ENCODE assay signal across 23 cellular contexts in genomic region chr4:6194458-6195195, GRCh38. TPM values are rescaled to one million over a fixed set of nuclear protein-coding genes. Genes with fewer than 3 reads are reported as not detected.
A peak's percentile ranks its signal among the peaks of the same experiment; 100 is the strongest.
DNase-seq lines count a peak whose midpoint lies in the region; ATAC-seq, FAIRE-seq and TF ChIP-seq lines count a peak whose summit lies in the region.
"Had no signal": no experiment of that assay in that cellular context is flagged by ENCODE, and none has a peak within 500 bp of the region (broad histone marks: within the 10 kb centered on the region; RNA-seq: fewer than 3 reads in every experiment).

No MANE protein-coding gene starts in this region.

- H3K18ac ChIP-seq in neuronal stem cell (ENCODE audit: low read length), result no peak overlapping the region

- H2BK120ac ChIP-seq in neuronal stem cell (ENCODE audit: low read depth, low read length), result no peak overlapping the region

- no peaks in the 10 kb centered on the region for H3K36me3 ChIP-seq in K562 (ENCODE audit: control insufficient read depth, insufficient read depth, low read length)
- H3K36me3 ChIP-seq in tibial artery, result no peaks in the 10 kb centered on the region
- H3K36me3 ChIP-seq in neuronal stem cell (replicated peaks in 1 of 2; ENCODE audit: control insufficient read depth in 2 of 2, insufficient read depth in 2 of 2, low read length in 2 of 2), result no peaks in the 10 kb centered on the region
- no peaks in the 10 kb centered on the region for H3K36me3 ChIP-seq in suprapubic skin

- H2AFZ ChIP-seq in K562 (ENCODE audit: low read depth, low read length) (no peak overlapping the region), neuronal stem cell (ENCODE audit: low read length) (no peak overlapping the region)

- no peak overlapping the region for H4K8ac ChIP-seq in neuronal stem cell (ENCODE audit: low read depth, low read length)

- POLR2A ChIA-PET in K562 (lab: Yijun Ruan, JAX), result no interaction called here

- TF ChIP-seq CTCF in K562 (IDR thresholded peaks at IDR 0.05 in 2 of 3, conservative IDR thresholded peaks at IDR 0.05 in 1 of 3; ENCODE audit: insufficient read depth in 2 of 3, low read depth in 1 of 3, low read length in 3 of 3) (no peak), tibial artery (IDR thresholded peaks at IDR 0.05) (no peak), suprapubic skin (IDR thresholded peaks at IDR 0.05) (no peak)

- H3K23ac ChIP-seq in neuronal stem cell (ENCODE audit: low read depth, low read length, poor library complexity), result no peak overlapping the region

- no peaks in the 10 kb centered on the region; the same call in 1 of the 2 replicates for H3K9me3 ChIP-seq in K562 (replicated peaks; ENCODE audit: control insufficient read depth, insufficient read depth, low read depth, low read length)
- H3K9me3 ChIP-seq in tibial artery, result no peaks in the 10 kb centered on the region
- no peaks in the 10 kb centered on the region for H3K9me3 ChIP-seq in neuronal stem cell (replicated peaks in 1 of 2; ENCODE audit: control insufficient read depth in 2 of 2, insufficient read depth in 1 of 2, low read depth in 1 of 2, low read length in 2 of 2)
- H3K9me3 ChIP-seq in suprapubic skin, result no peaks in the 10 kb centered on the region
- H3K9me3 ChIP-seq: BLaER1 had no signal

- no peak overlapping the region for H3K4me2 ChIP-seq in K562 (ENCODE audit: insufficient read depth, low read length)
- no peak overlapping the region for H3K4me2 ChIP-seq in neuronal stem cell (ENCODE audit: insufficient read depth, low read length, poor library complexity, severe bottlenecking)
- H3K4me2 ChIP-seq: BLaER1 had no signal

- CTCF ChIA-PET in K562 (lab: Yijun Ruan, JAX; ENCODE audit: low intra/inter-chr PET ratio), result no interaction called here

- no peak for TF ChIP-seq RAD21 in K562 (CRISPR knock-in tag; conservative IDR thresholded peaks at IDR 0.05 in 1 of 2, IDR thresholded peaks at IDR 0.05 in 1 of 2)

- no peak overlapping the region for H3K4me3 ChIP-seq in K562
- no peak overlapping the region for H3K4me3 ChIP-seq in tibial artery
- no peak overlapping the region for H3K4me3 ChIP-seq in neuronal stem cell (ENCODE audit: low read length in 2 of 2)
- H3K4me3 ChIP-seq in suprapubic skin, result no peak overlapping the region
- H3K4me3 ChIP-seq: BLaER1 had no signal

- no peak overlapping the region for H4K91ac ChIP-seq in neuronal stem cell (ENCODE audit: low read depth, low read length, poor library complexity)

- TF ChIP-seq EP300 in K562 (IDR thresholded peaks at IDR 0.05; ENCODE audit: low read length), result no peak
- no peak for TF ChIP-seq EP300 in suprapubic skin (IDR thresholded peaks at IDR 0.05)

- H3K27me3 ChIP-seq in K562 (ENCODE audit: control insufficient read depth in 2 of 2, insufficient read depth in 2 of 2, low read length in 2 of 2) (peaks cover 2 to 45% of the 10 kb centered on the region in 2 experiments; a peak in 3 of 5 replicates), tibial artery (peaks cover 0 to 62% of the 10 kb centered on the region in 2 donors), neuronal stem cell (ENCODE audit: control insufficient read depth in 3 of 3, insufficient read depth in 3 of 3, low read depth in 1 of 3, low read length in 3 of 3) (peaks cover 0 to 58% (median 7%) of the 10 kb centered on the region in 3 experiments), suprapubic skin (peaks cover 80% of the 10 kb centered on the region)

- peaks cover 0 to 7% of the 10 kb centered on the region in 2 experiments; a peak in 1 of 5 replicates for H3K4me1 ChIP-seq in K562 (replicated peaks in 1 of 2; ENCODE audit: control insufficient read depth in 2 of 2, insufficient read depth in 2 of 2, low read length in 2 of 2)
- peaks cover 0 to 11% (median 10%) of the 10 kb centered on the region in 4 donors for H3K4me1 ChIP-seq in tibial artery
- H3K4me1 ChIP-seq in neuronal stem cell (ENCODE audit: control insufficient read depth in 2 of 2, insufficient read depth in 1 of 2, low read depth in 1 of 2, low read length in 2 of 2), result peaks cover 0 to 14% of the 10 kb centered on the region in 2 donors
- H3K4me1 ChIP-seq in suprapubic skin, result peaks cover 9% of the 10 kb centered on the region

- no peaks in the 10 kb centered on the region for H3K9me1 ChIP-seq in K562 (ENCODE audit: control insufficient read depth, insufficient read depth, low read length)

- no peak overlapping the region for H2BK5ac ChIP-seq in neuronal stem cell (ENCODE audit: low read length)

- intact Hi-C loops in K562 (cut with micrococcal nuclease), result no loop called here
- intact Hi-C loops in tibial artery (cut with DNase I; ENCODE audit: low total_unique reads), result no loop called here

- H3K9ac ChIP-seq in K562 (ENCODE audit: insufficient read depth in 1 of 2, low read depth in 2 of 2, low read length in 2 of 2), result no peak overlapping the region
- no peak overlapping the region for H3K9ac ChIP-seq in neuronal stem cell (ENCODE audit: low read depth, low read length, poor library complexity)
- H3K9ac ChIP-seq: BLaER1 had no signal

- in situ Hi-C loops in K562 (cut with MboI), result no loop called here

- H2BK15ac ChIP-seq in neuronal stem cell (ENCODE audit: low read length), result no peak overlapping the region

- H2BK12ac ChIP-seq in neuronal stem cell (ENCODE audit: low read length), result no peak overlapping the region

- ATAC-seq in K562, result no peak
- ATAC-seq: HCT116, Panc1 had no signal

- no peak for TF ChIP-seq POLR2A in K562 (conservative IDR thresholded peaks at IDR 0.05)
- TF ChIP-seq POLR2A in suprapubic skin (IDR thresholded peaks at IDR 0.05), result no peak

- no peak overlapping the region for H3K14ac ChIP-seq in neuronal stem cell (ENCODE audit: low read length)

- H3K27ac ChIP-seq in K562 (ENCODE audit: extremely low read depth, low read depth, low read length) (no peak overlapping the region), tibial artery (no peak overlapping the region), neuronal stem cell (replicated peaks; ENCODE audit: low read length) (no peak overlapping the region), suprapubic skin (no peak overlapping the region)
- H3K27ac ChIP-seq: BLaER1 had no signal

- WGBS in K562 (ENCODE audit: insufficient coverage, low coverage, missing lambda C conversion rate), result 0% methylated on average over 11 of the region's 12 CpGs
- no CpG with 5 or more reads among the region's 12 CpGs for WGBS in neuronal stem cell (ENCODE audit: extremely low coverage in 2 of 2, insufficient read length in 2 of 2, insufficient replicate concordance in 1 of 2), 2 donors
- WGBS in suprapubic skin, result 83% methylated on average over 10 of the region's 12 CpGs

- no peak for DNase-seq in K562 (ENCODE audit: extremely low read depth in 1 of 4, low spot score in 3 of 4)
- DNase-seq in globus pallidus (ENCODE audit: low spot score), result peak; percentile 59
- peak; percentile 17 for DNase-seq in pons (ENCODE audit: low spot score)
- peak; percentile 4 to 38 for DNase-seq in tibial artery
- no peak for DNase-seq in neuronal stem cell (ENCODE audit: low spot score)
- no peak for DNase-seq in suprapubic skin (ENCODE audit: low spot score in 2 of 2)
- no peak for DNase-seq in AG08395 (ENCODE audit: low spot score)
- DNase-seq: CD4-positive, alpha-beta T cell; COR-L47; DMS79; GOT3; IMR-90; NCI-H1105; NCI-H2029; NCI-H226; NCI-H510A treated with DMSO at 0.1 percent for 48 hours; NCI-H748 treated with DMSO at 0.1 percent for 48 hours; NK-92 treated with Interleukin-12 subunit alpha and Interleukin-12 subunit beta, amount 100 ng/mL, for 24 hours had no signal

- BruUV-seq in K562 (replicated peaks; lab: Mats Ljungman, UMichigan), result no TSS peak

- no peak overlapping the region for H3K4ac ChIP-seq in neuronal stem cell (ENCODE audit: low read length)

- H4K20me1 ChIP-seq in K562 (replicated peaks; ENCODE audit: control insufficient read depth, insufficient read depth, low read length), result no peaks in the 10 kb centered on the region; the same call in 1 of the 2 replicates

- H3K79me1 ChIP-seq in neuronal stem cell (ENCODE audit: low read depth, low read length), result no peaks in the 10 kb centered on the region

- no peaks in the 10 kb centered on the region for H3K79me2 ChIP-seq in K562 (ENCODE audit: control insufficient read depth, insufficient read depth, low read length)

- H2AK5ac ChIP-seq in neuronal stem cell (ENCODE audit: low read depth, low read length), result no peak overlapping the region

- FAIRE-seq in K562 (lab: Jason Lieb, UNC), result no peak
- FAIRE-seq: GM19239 had no signal

TF ChIP-seq in K562, 482 proteins besides CTCF, POLR2A, EP300 and RAD21 (continues in another document):
- TF ChIP-seq JUND (IDR thresholded peaks at IDR 0.05; ENCODE audit: borderline replicate concordance, low read depth, low read length) (no peak), JUND (tag; IDR thresholded peaks at IDR 0.05; ENCODE audit: borderline replicate concordance, low read depth, low read length) (no peak)

RNA-seq across cellular contexts. Expression of gene JAKMIP1, which starts 5.7 kb away (rescaled TPM):
- not detected in 2 replicates for total RNA-seq in K562 (2011; cell fraction: chromatin; rRNA removed; ENCODE audit: low replicate concordance)
- not detected in 2 replicates for total RNA-seq in K562 (2011; cell fraction: nucleolus; rRNA removed)
- total RNA-seq in K562 (2011; cell fraction: nucleoplasm; rRNA removed), result not detected in 2 replicates
- total RNA-seq in K562 (2014; rRNA removed) (not detected in 2 replicates), K562 (2014; rRNA removed; fragmentation: Illumina TruSeq; extraction: Trizol) (not detected in 2 replicates), K562 (2015; rRNA removed; fragmentation: Illumina TruSeq; extraction: Trizol) (not detected in 2 replicates), K562 (2021) (0.11 TPM in 1 of 2 replicates, not detected in the other), suprapubic skin (under 1 TPM in 1 of 4 donors, not detected in 3; 0.24 TPM)
- polyA plus RNA-seq in K562 (2011; rRNA removed) (not detected in 2 replicates), K562 (2014; fragmentation: Illumina TruSeq; extraction: Trizol) (not detected in 2 replicates), K562 (2014; fragmentation: Nextera tagmentation; extraction: Ambion mirVana) (not detected), K562 (2014; rRNA removed) (not detected in 2 replicates)
- polyA plus RNA-seq in K562 (2011; cell fraction: cytosol; rRNA removed), result not detected in 2 replicates
- not detected in 2 replicates for polyA plus RNA-seq in K562 (2011; cell fraction: nucleus; rRNA removed)
- polyA plus RNA-seq in K562 (2012), result 0.04 TPM in 1 of 2 replicates, not detected in the other
- polyA minus RNA-seq in K562 (2011; rRNA and poly(A)+ RNA removed), result not detected in 2 replicates
- not detected in 2 replicates for polyA minus RNA-seq in K562 (2011; cell fraction: cytosol; rRNA and poly(A)+ RNA removed)
- not detected in 2 replicates for polyA minus RNA-seq in K562 (2011; cell fraction: nucleus; rRNA and poly(A)+ RNA removed)
- polyA plus RNA-seq in neuronal stem cell (2013, experiment 1 of 2), result 2.2 TPM
- 2.1 TPM for polyA plus RNA-seq in neuronal stem cell (2013, experiment 2 of 2)
- total RNA-seq: A673, IMR-90 had no signal
- polyA plus RNA-seq: IMR-90 had no signal

Comparison
In these comparisons a context has a peak if more than half of its experiments do, and no peak if none do; other contexts are left out.
1. DNase-seq: peak in globus pallidus (single experiment), pons (single experiment) and tibial artery (2 of 2); none in K562 (0 of 4), neuronal stem cell (single experiment), suprapubic skin (0 of 2) and AG08395 (single experiment).